In genomic region chr16:64019339-64019738, GRCh38 we compare ENCODE assay signal across 21 cellular contexts.
DNase-seq lines count a peak whose midpoint lies in the region; ATAC-seq, FAIRE-seq and TF ChIP-seq lines count a peak whose summit lies in the region.
"Had no signal": no experiment of that assay in that cellular context is flagged by ENCODE, and none has a peak within 500 bp of the region (broad histone marks: within the 10 kb centered on the region; RNA-seq: fewer than 3 reads in every experiment).

No MANE protein-coding gene starts in this region.

- no peak overlapping the region for H2BK20ac ChIP-seq in H1 (ENCODE audit: low read length)

- H3K4me3 Mint-ChIP-seq in GM23338, result no peak overlapping the region
- H3K4me3 Mint-ChIP-seq: B cell; CD4-positive, CD25-positive, alpha-beta regulatory T cell; CD8-positive, alpha-beta T cell had no signal

- H3K14ac ChIP-seq in H1 (ENCODE audit: insufficient read length), result no peak overlapping the region

- POLR2A ChIA-PET in H1 (lab: Charles Lee; ENCODE audit: partially characterized antibody), result no interaction called here

- no peak overlapping the region for H4K5ac ChIP-seq in H1 (ENCODE audit: insufficient read length, low read depth, low read length)

- no peaks in the 10 kb centered on the region for H3K79me2 ChIP-seq in GM23338 (replicated peaks; ENCODE audit: insufficient read depth)
- H3K79me2 ChIP-seq in H1 (ENCODE audit: control insufficient read depth in 1 of 2, insufficient read depth in 2 of 2, low read length in 2 of 2), result no peaks in the 10 kb centered on the region
- H3K79me2 ChIP-seq in osteoblast (ENCODE audit: insufficient read depth, low read length), result no peaks in the 10 kb centered on the region

- H3K36me3 ChIP-seq in GM23338 (ENCODE audit: insufficient read depth) (no peaks in the 10 kb centered on the region), H1 (ENCODE audit: control insufficient read depth in 2 of 4, insufficient read depth in 4 of 4, low read length in 3 of 4) (no peaks in the 10 kb centered on the region), osteoblast (ENCODE audit: insufficient read depth, low read length) (no peaks in the 10 kb centered on the region)
- H3K36me3 ChIP-seq: BLaER1 had no signal

- H2AFZ ChIP-seq in GM23338 (no peak overlapping the region), H1 (ENCODE audit: low read length) (no peak overlapping the region), osteoblast (ENCODE audit: low read length) (no peak overlapping the region)

- TF ChIP-seq POLR2A in H1 (IDR thresholded peaks at IDR 0.05; ENCODE audit: control extremely low read depth in 1 of 2, low read depth in 2 of 2, low read length in 2 of 2), result no peak

- no peak overlapping the region for H3K27ac ChIP-seq in GM23338 (ENCODE audit: low read depth)
- H3K27ac ChIP-seq in H1 (ENCODE audit: low read depth, low read length), result no peak overlapping the region
- H3K27ac ChIP-seq in osteoblast (ENCODE audit: low read depth, low read length), result no peak overlapping the region
- H3K27ac ChIP-seq: 22Rv1, BLaER1, C4-2B had no signal

- no peak for TF ChIP-seq EP300 in H1 (IDR thresholded peaks at IDR 0.05; ENCODE audit: borderline replicate concordance in 1 of 2, low read depth in 2 of 2, low read length in 2 of 2)

- no peak overlapping the region for H2BK12ac ChIP-seq in H1 (ENCODE audit: low read depth, low read length)

- no peak overlapping the region for H3K4me3 ChIP-seq in GM23338
- H3K4me3 ChIP-seq in H1 (ENCODE audit: extremely low read depth in 1 of 4, insufficient read depth in 2 of 4, low read depth in 3 of 4, low read length in 4 of 4), result no peak overlapping the region
- no peak overlapping the region for H3K4me3 ChIP-seq in osteoblast (ENCODE audit: insufficient read depth, low read length)
- H3K4me3 ChIP-seq: BLaER1 had no signal

- H3K79me1 ChIP-seq in H1 (ENCODE audit: low read depth, low read length), result no peaks in the 10 kb centered on the region

- H3K9me2 ChIP-seq in GM23338 (ENCODE audit: insufficient read depth), result no peaks in the 10 kb centered on the region

- no peak overlapping the region for H2AK5ac ChIP-seq in H1 (ENCODE audit: low read depth, low read length)

- no peak overlapping the region for H3K23ac ChIP-seq in H1 (ENCODE audit: insufficient read length)

- H3K36me3 Mint-ChIP-seq in GM23338 (ENCODE audit: low read depth), result no peaks in the 10 kb centered on the region
- H3K36me3 Mint-ChIP-seq: CD4-positive, CD25-positive, alpha-beta regulatory T cell; CD8-positive, alpha-beta T cell had no signal

- peaks cover 8% of the 10 kb centered on the region; the same call in 2 of the 3 replicates for H3K4me1 Mint-ChIP-seq in GM23338
- H3K4me1 Mint-ChIP-seq: B cell; CD4-positive, CD25-positive, alpha-beta regulatory T cell had no signal

- H3K56ac ChIP-seq in H1 (replicated peaks; ENCODE audit: insufficient read length, low read depth, low read length), result no peak overlapping the region

- no peak overlapping the region for H4K8ac ChIP-seq in H1 (ENCODE audit: extremely low read depth, insufficient read depth, low read length)

- H3F3A ChIP-seq in GM23338 (replicated peaks; ENCODE audit: low read depth), result no peaks in the 10 kb centered on the region

- H3K4me2 ChIP-seq in GM23338 (no peak overlapping the region), H1 (ENCODE audit: insufficient read depth in 1 of 2, low read depth in 2 of 2, low read length in 2 of 2) (no peak overlapping the region), osteoblast (ENCODE audit: insufficient read depth, low read length) (no peak overlapping the region)
- H3K4me2 ChIP-seq: BLaER1 had no signal

- no peak overlapping the region for H4K91ac ChIP-seq in H1 (replicated peaks; ENCODE audit: insufficient read length, low read length)

- FAIRE-seq in H1 (lab: Jason Lieb, UNC), result peak; percentile 52
- FAIRE-seq: G401.6, GM12892 had no signal

- no peak for TF ChIP-seq RAD21 in H1 (IDR thresholded peaks at IDR 0.05 in 1 of 2, conservative IDR thresholded peaks at IDR 0.05 in 1 of 2; ENCODE audit: low read depth in 2 of 2, low read length in 2 of 2)

- H3K4me1 ChIP-seq in GM23338 (ENCODE audit: insufficient read depth), result no peaks in the 10 kb centered on the region
- 0 out of 7 replicates have a peak, but pooled peaks cover 0 to 2% (median 0%) of the 10 kb centered on the region in 4 experiments for H3K4me1 ChIP-seq in H1 (replicated peaks in 1 of 4; ENCODE audit: control insufficient read depth in 3 of 4, insufficient read depth in 4 of 4, low read length in 3 of 4)
- no peaks in the 10 kb centered on the region for H3K4me1 ChIP-seq in osteoblast (ENCODE audit: insufficient read depth, low read length)
- H3K4me1 ChIP-seq: Caco-2 had no signal

- no peaks in the 10 kb centered on the region for H3K9me3 Mint-ChIP-seq in GM23338

- no peaks in the 10 kb centered on the region for H3K27me3 ChIP-seq in GM23338 (ENCODE audit: insufficient read depth)
- peaks cover 0 to 1% (median 0%) of the 10 kb centered on the region in 4 experiments; a peak in 1 of 7 replicates for H3K27me3 ChIP-seq in H1 (replicated peaks in 1 of 4; ENCODE audit: control insufficient read depth in 3 of 4, extremely low read depth in 1 of 4, insufficient read depth in 3 of 4, low read length in 3 of 4)
- H3K27me3 ChIP-seq in osteoblast (ENCODE audit: insufficient read depth, low read length), result no peaks in the 10 kb centered on the region
- H3K27me3 ChIP-seq: BLaER1 had no signal

- H2BK5ac ChIP-seq in H1 (ENCODE audit: low read depth, low read length), result no peak overlapping the region

- no peaks in the 10 kb centered on the region for H3K9me3 ChIP-seq in H1 (ENCODE audit: insufficient read depth in 2 of 2, low read depth in 1 of 2, low read length in 1 of 2)
- no peaks in the 10 kb centered on the region for H3K9me3 ChIP-seq in osteoblast (ENCODE audit: low read depth, low read length)
- H3K9me3 ChIP-seq: BLaER1, Caco-2 had no signal

- TF ChIP-seq CTCF in GM23338 (conservative IDR thresholded peaks at IDR 0.05; ENCODE audit: low read depth in 2 of 2) (no peak), H1 (IDR thresholded peaks at IDR 0.05; ENCODE audit: control extremely low read depth in 1 of 3, insufficient read depth in 1 of 3, low read depth in 1 of 3, low read length in 3 of 3) (no peak), osteoblast (IDR thresholded peaks at IDR 0.05; ENCODE audit: extremely low read depth, low read depth, low read length) (no peak)

- no peaks in the 10 kb centered on the region for H3K27me3 Mint-ChIP-seq in GM23338 (ENCODE audit: insufficient read depth, low read depth, poor library complexity)
- H3K27me3 Mint-ChIP-seq: B cell; CD4-positive, CD25-positive, alpha-beta regulatory T cell had no signal

- ATAC-seq in GM23338 (peak; percentile 62), SK-N-SH treated with all-trans-retinoic acid at 6 μM for 48 hours (no peak)
- ATAC-seq: CD8-positive, alpha-beta T cell had no signal

- DNase-seq in GM23338 (ENCODE audit: low spot score), result peak; percentile 41
- DNase-seq in H1 (ENCODE audit: low read depth in 1 of 2, low spot score in 2 of 2), result no peak
- peak; percentile 23 for DNase-seq in iPS-NIHi11 (ENCODE audit: low spot score)
- DNase-seq in osteoblast (ENCODE audit: insufficient read length, low spot score, missing footprints), result peak; percentile 10
- DNase-seq in islet precursor cell, result no peak
- no peak for DNase-seq in T1000 (lab: John Stamatoyannopoulos, UW)
- DNase-seq: Caco-2; CD4-positive, CD25-positive, alpha-beta regulatory T cell; CD8-positive, alpha-beta T cell; DMS153; DND-41; GOT3; H7; HCEC 1CT had no signal

- no peak overlapping the region for H3K18ac ChIP-seq in H1 (ENCODE audit: extremely low read depth, low read length)

- no peaks in the 10 kb centered on the region for H4K20me1 ChIP-seq in GM23338 (replicated peaks; ENCODE audit: insufficient read depth)
- H4K20me1 ChIP-seq in H1 (replicated peaks in 1 of 2; ENCODE audit: control insufficient read depth in 1 of 2, insufficient read depth in 2 of 2, low read length in 2 of 2), result no peaks in the 10 kb centered on the region
- no peaks in the 10 kb centered on the region for H4K20me1 ChIP-seq in osteoblast (ENCODE audit: insufficient read depth, low read length)
- H4K20me1 ChIP-seq: BLaER1 had no signal

- H2BK15ac ChIP-seq in H1 (ENCODE audit: low read length), result no peak overlapping the region

- no peak overlapping the region for H3K4ac ChIP-seq in H1 (replicated peaks; ENCODE audit: insufficient read length, low read depth, low read length)

- no peaks in the 10 kb centered on the region; the same call in 1 of the 2 replicates for H3K23me2 ChIP-seq in H1 (ENCODE audit: low read depth, low read length)

- no peak overlapping the region for H3K9ac ChIP-seq in H1 (replicated peaks in 1 of 4; ENCODE audit: extremely low read depth in 1 of 4, low read depth in 3 of 4, low read length in 3 of 4)
- H3K9ac ChIP-seq: BLaER1 had no signal

- H2BK120ac ChIP-seq in H1 (replicated peaks; ENCODE audit: low read depth, low read length), result no peak overlapping the region

- WGBS in H1 (ENCODE audit: extremely low coverage in 1 of 2, insufficient coverage in 1 of 2, insufficient read length in 1 of 2, insufficient replicate concordance in 2 of 2, low coverage in 1 of 2, low lambda C conversion rate in 2 of 2, missing lambda C conversion rate in 1 of 2), 2 experiments, result 62% methylated on average over 3 of the region's 3 CpGs; no CpG with 5 or more reads in 1 of the 2 experiments

- CTCF ChIA-PET in H1 (lab: Charles Lee; ENCODE audit: partially characterized antibody), result interaction anchor here (0.8 kb wide), 1 partner anchor 25 kb away, joined by 3 read pairs; no protein-coding TSS in a partner anchor

- no peak overlapping the region for H3K27ac Mint-ChIP-seq in GM23338
- H3K27ac Mint-ChIP-seq: B cell; CD4-positive, CD25-positive, alpha-beta regulatory T cell; CD8-positive, alpha-beta T cell had no signal

TF ChIP-seq in GM23338, 12 proteins besides CTCF, POLR2A, EP300 and RAD21 (continues in another document):
- no peak for TF ChIP-seq STAT1 (IDR thresholded peaks at IDR 0.05; ENCODE audit: unreplicated experiment)
- TF ChIP-seq NANOG (IDR thresholded peaks at IDR 0.05; ENCODE audit: borderline replicate concordance), result no peak

TF ChIP-seq in H1, 55 proteins besides CTCF, POLR2A, EP300 and RAD21:
- TF ChIP-seq TEAD4 (IDR thresholded peaks at IDR 0.05; ENCODE audit: low read depth, low read length) (peak; percentile 76), ZNF274 (IDR thresholded peaks at IDR 0.05; ENCODE audit: borderline replicate concordance, extremely low read depth, low read length) (no peak)

TF ChIP-seq in SK-N-SH treated with all-trans-retinoic acid at 6 μM for 48 hours, 23 proteins besides CTCF, POLR2A, EP300 and RAD21:
- TF ChIP-seq ZNF565 (CRISPR knock-in tag; conservative IDR thresholded peaks at IDR 0.05; ENCODE audit: low read depth) (no peak), RARB (CRISPR knock-in tag; IDR thresholded peaks at IDR 0.05) (no peak)

Comparison
In these comparisons a context has a peak if more than half of its experiments do, and no peak if none do; other contexts are left out.
1. DNase-seq: peak in GM23338 (single experiment), iPS-NIHi11 (single experiment) and osteoblast (single experiment); none in H1 (0 of 2), islet precursor cell (single experiment) and T1000 (single experiment).